ENCODE assay signal across 27 cellular contexts in the genomic region with DNA sequence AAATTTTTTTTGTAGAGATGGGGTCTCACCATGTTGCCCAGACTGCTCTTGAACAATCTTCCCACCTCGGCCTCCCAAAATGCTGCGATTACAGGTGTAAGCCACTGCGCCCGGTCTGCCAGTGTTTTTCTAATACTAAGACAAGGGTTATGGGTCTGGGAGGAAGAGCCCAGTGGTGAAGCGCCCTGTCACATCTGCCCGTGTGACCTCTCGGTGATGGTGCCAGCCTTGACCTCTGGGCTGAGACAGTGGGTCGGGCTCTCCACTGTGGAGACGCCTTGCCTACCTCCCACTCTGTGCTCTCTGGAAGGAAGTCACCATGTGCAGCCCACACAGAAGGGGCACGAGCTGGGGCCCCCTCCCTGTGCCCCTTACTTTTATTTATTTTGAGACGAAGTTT. TPM values are rescaled to one million over a fixed set of nuclear protein-coding genes. Genes with fewer than 3 reads are reported as not detected.
DNase-seq lines count a peak whose midpoint lies in the region; ATAC-seq, FAIRE-seq and TF ChIP-seq lines count a peak whose summit lies in the region.
"Had no signal": no experiment of that assay in that cellular context is flagged by ENCODE, and none has a peak within 500 bp of the region (broad histone marks: within the 10 kb centered on the region; RNA-seq: fewer than 3 reads in every experiment).

No MANE protein-coding gene starts in this region.

- peaks cover 7 to 18% of the 10 kb centered on the region in 2 donors for H3K36me3 Mint-ChIP-seq in CD14-positive monocyte
- H3K36me3 Mint-ChIP-seq: CD4-positive, alpha-beta memory T cell had no signal

- POLR2A ChIA-PET in HEK293 (lab: Yijun Ruan, JAX): interaction anchor here (0.6 to 2.0 kb wide), 3 partner anchors 12 to 65 kb away, joined by 3 to 5 read pairs (median 4); no protein-coding TSS in a partner anchor

- peak overlapping the region in 1 of 2 donors; percentile 21 for H3K4me3 Mint-ChIP-seq in CD14-positive monocyte
- H3K4me3 Mint-ChIP-seq: CD4-positive, alpha-beta memory T cell had no signal

- H3K27ac Mint-ChIP-seq in CD14-positive monocyte: no peak overlapping the region

- FAIRE-seq in kidney (lab: Jason Lieb, UNC): no peak
- FAIRE-seq: A204.1, GM12878, K562 had no signal

- H3K9ac ChIP-seq in kidney (ENCODE audit: low read length in 2 of 2): no peak overlapping the region
- H3K9ac ChIP-seq: BLaER1 had no signal

- ATAC-seq in mucosa of descending colon (no peak), HG03095 (IDR thresholded peaks at IDR 0.05; ENCODE audit: unreplicated experiment) (no peak), HG02870 (IDR thresholded peaks at IDR 0.05; ENCODE audit: unreplicated experiment) (no peak)
- ATAC-seq: GM12878, HCT116, K562, Right ventricle myocardium inferior had no signal

- peaks cover 0 to 13% of the 10 kb centered on the region in 2 experiments; a peak in 1 of 3 replicates for H3K36me3 ChIP-seq in HEK293 (ENCODE audit: control insufficient read depth in 2 of 2, insufficient read depth in 1 of 2, low read length in 2 of 2)
- peaks cover 0 to 4% of the 10 kb centered on the region in 2 donors for H3K36me3 ChIP-seq in kidney (ENCODE audit: control insufficient read depth in 1 of 2, insufficient read depth in 2 of 2, low read length in 2 of 2)
- no peaks in the 10 kb centered on the region for H3K36me3 ChIP-seq in mucosa of descending colon (ENCODE audit: low read depth)
- H3K36me3 ChIP-seq: BLaER1 had no signal

- H3K4me3 ChIP-seq in HEK293 (ENCODE audit: low read depth, low read length) (no peak overlapping the region), kidney (ENCODE audit: low read length in 2 of 2) (no peak overlapping the region), mucosa of descending colon (no peak overlapping the region)
- H3K4me3 ChIP-seq: BLaER1, GM12878, K562, SJSA1 had no signal

- H3K27me3 Mint-ChIP-seq in CD14-positive monocyte (ENCODE audit: low read depth in 3 of 3): peaks cover 11 to 46% (median 33%) of the 10 kb centered on the region in 3 donors

- TF ChIP-seq CTCF in CD14-positive monocyte (IDR thresholded peaks at IDR 0.05): no peak
- no peak for TF ChIP-seq CTCF in HEK293 (tag by site-specific recombination; IDR thresholded peaks at IDR 0.05)
- no peak for TF ChIP-seq CTCF in kidney (IDR thresholded peaks at IDR 0.05; ENCODE audit: borderline replicate concordance, extremely low read depth, insufficient read depth)
- TF ChIP-seq CTCF in mucosa of descending colon (IDR thresholded peaks at IDR 0.05): no peak

- H3K27ac ChIP-seq in HEK293 (ENCODE audit: extremely low read depth, low read depth, low read length): no peak overlapping the region
- no peak overlapping the region for H3K27ac ChIP-seq in kidney (ENCODE audit: low read depth in 2 of 2, low read length in 2 of 2)
- H3K27ac ChIP-seq: BLaER1, SJSA1 had no signal

- CTCF ChIA-PET in HEK293 (lab: Yijun Ruan, JAX): interaction anchor here (0.6 to 4.0 kb wide), 2 partner anchors 72 to 455 kb away, joined by 3 to 12 read pairs; no protein-coding TSS in a partner anchor

- H3K9me3 Mint-ChIP-seq in CD14-positive monocyte: peaks cover 0 to 10% (median 5%) of the 10 kb centered on the region in 7 donors
- H3K9me3 Mint-ChIP-seq: CD4-positive, alpha-beta memory T cell had no signal

- H3K4me1 Mint-ChIP-seq in CD14-positive monocyte: peaks cover 43% of the 10 kb centered on the region

- H3K4me1 ChIP-seq in HEK293 (ENCODE audit: control insufficient read depth, insufficient read depth, low read length) (peaks cover 4% of the 10 kb centered on the region; the same call in 1 of the 2 replicates), kidney (ENCODE audit: control insufficient read depth in 1 of 2, insufficient read depth in 1 of 2, low read depth in 1 of 2, low read length in 2 of 2) (peaks cover 10 to 39% of the 10 kb centered on the region in 2 donors), mucosa of descending colon (ENCODE audit: low read depth) (peaks cover 7% of the 10 kb centered on the region)

- intact Hi-C loops in CD14-positive monocyte (cut with micrococcal nuclease): loop anchor here (5.0 to 10.0 kb wide), 2 partner anchors 62 to 195 kb away; partner anchors contain the start of gene CEP131 (in 1 of the 2)
- intact Hi-C loops in kidney (cut with DNase I): no loop called here
- intact Hi-C loops in mucosa of descending colon (cut with DNase I, micrococcal nuclease): loop anchor here in 1 of 2 donors (5.0 kb wide), 1 partner anchor 72 kb away; no protein-coding TSS in a partner anchor

- no peaks in the 10 kb centered on the region for H3K9me3 ChIP-seq in HEK293 (ENCODE audit: control insufficient read depth, insufficient read depth, low read depth, low read length)
- H3K9me3 ChIP-seq in kidney (ENCODE audit: control insufficient read depth in 1 of 2, low read length in 2 of 2): no peaks in the 10 kb centered on the region
- H3K9me3 ChIP-seq in mucosa of descending colon: no peaks in the 10 kb centered on the region
- H3K9me3 ChIP-seq: BLaER1, Caco-2 had no signal

- DNase-seq in CD14-positive monocyte (ENCODE audit: low spot score) (peak; percentile 11), kidney (peak; percentile 45), mucosa of descending colon (peak in 2 of 3 donors; percentile 23 to 40), cerebellum (ENCODE audit: low spot score) (no peak)
- DNase-seq: Caco-2; CD4-positive, alpha-beta memory T cell; DMS 273 treated with DMSO at 0.1 percent for 48 hours; DMS79; EL; GDM1; Kasumi-1; NCI-H1092 treated with DMSO at 0.1 percent for 48 hours; NCI-H1436; NCI-H187; NCI-H2171 treated with DMSO at 0.1 percent for 48 hours; NCI-H524; NCI-H774 had no signal

TF ChIP-seq in HEK293, 187 proteins besides CTCF, POLR2A, EP300 and RAD21:
- no peak for TF ChIP-seq ZNF184 (tag by site-specific recombination; IDR thresholded peaks at IDR 0.05)
- peak; percentile 87 for TF ChIP-seq ZNF121 (tag by site-specific recombination; IDR thresholded peaks at IDR 0.05)

RNA-seq across cellular contexts. Expression of gene BAIAP2, which starts 5.1 kb away (rescaled TPM):
- polyA plus RNA-seq in CD14-positive monocyte (10 to 100 TPM in 1 of 2 donors, 1 to 10 TPM in 1; 8.6 to 11.2 TPM), kidney (ENCODE audit: insufficient read depth, low read depth, low replicate concordance) (44.5 TPM)
- total RNA-seq in kidney (45.8 TPM), mucosa of descending colon (10 to 100 TPM; 11.6 to 76.7 (median 19.4) TPM), cerebellum (33.7 TPM)

RNA-seq across cellular contexts. Expression of gene CHMP6, which starts 38.2 kb away (rescaled TPM):
- polyA plus RNA-seq in CD14-positive monocyte (10 to 100 TPM; 44.1 to 44.8 TPM), kidney (ENCODE audit: insufficient read depth, low read depth, low replicate concordance) (34.1 TPM)
- total RNA-seq in kidney (28.0 TPM), mucosa of descending colon (10 to 100 TPM; 35.1 to 43.9 (median 35.4) TPM), cerebellum (13.7 TPM)
